1 cellular context compared by ENCODE assay signal in genomic region chr3:197520311-197521276, GRCh38.
TF ChIP-seq lines count a peak whose summit lies in the region.

No MANE protein-coding gene starts in this region.

TF ChIP-seq in HepG2, 621 proteins besides CTCF, POLR2A, EP300 and RAD21 (continued from another document and continues in another):
- no peak for TF ChIP-seq AHDC1 (CRISPR knock-in tag; IDR thresholded peaks at IDR 0.05; ENCODE audit: borderline replicate concordance)
- 0 out of 2 replicates have a peak, but pooled peaks have one; percentile 53 for TF ChIP-seq ZSCAN9 (CRISPR knock-in tag; IDR thresholded peaks at IDR 0.05; ENCODE audit: borderline replicate concordance)
- peak; percentile 76 for TF ChIP-seq ZNF574 (CRISPR knock-in tag; IDR thresholded peaks at IDR 0.05)
- TF ChIP-seq DBP (CRISPR knock-in tag; IDR thresholded peaks at IDR 0.05; ENCODE audit: not compliant biosample characterization), result no peak
- TF ChIP-seq MYC (CRISPR knock-in tag; IDR thresholded peaks at IDR 0.05; ENCODE audit: borderline replicate concordance), result peak; percentile 51; the same call in 1 of the 2 replicates
- no peak; the same call in 1 of the 2 replicates for TF ChIP-seq ZMAT3 (CRISPR knock-in tag; conservative IDR thresholded peaks at IDR 0.05)
- TF ChIP-seq SCMH1 (CRISPR knock-in tag; IDR thresholded peaks at IDR 0.05; ENCODE audit: borderline replicate concordance), result no peak
- no peak; the same call in 1 of the 2 replicates for TF ChIP-seq ZNF274 (CRISPR knock-in tag; IDR thresholded peaks at IDR 0.05)
- TF ChIP-seq XBP1 (CRISPR knock-in tag; IDR thresholded peaks at IDR 0.05), result no peak
- no peak for TF ChIP-seq AKAP8 (CRISPR knock-in tag; IDR thresholded peaks at IDR 0.05)
- TF ChIP-seq NFIB (CRISPR knock-in tag; IDR thresholded peaks at IDR 0.05; ENCODE audit: borderline replicate concordance), result no peak
- 0 out of 2 replicates have a peak, but pooled peaks have one; percentile 8 for TF ChIP-seq KDM4B (CRISPR knock-in tag; IDR thresholded peaks at IDR 0.05)
- TF ChIP-seq KMT2B (CRISPR knock-in tag; IDR thresholded peaks at IDR 0.05), result 0 out of 2 replicates have a peak, but pooled peaks have one; percentile 19
- no peak; the same call in 1 of the 2 replicates for TF ChIP-seq AFF4 (CRISPR knock-in tag; IDR thresholded peaks at IDR 0.05)
- TF ChIP-seq SAFB2 (CRISPR knock-in tag; IDR thresholded peaks at IDR 0.05; ENCODE audit: borderline replicate concordance, low read depth), result no peak
- TF ChIP-seq ATF7-NPFF (CRISPR knock-in tag; IDR thresholded peaks at IDR 0.05; ENCODE audit: low read depth), result no peak
- peak; percentile 3; the same call in 1 of the 2 replicates for TF ChIP-seq HNF4G (IDR thresholded peaks at IDR 0.05; ENCODE audit: borderline replicate concordance, low read depth, low read length)
- peak; percentile 55; the same call in 1 of the 2 replicates for TF ChIP-seq HNF4G (CRISPR knock-in tag; IDR thresholded peaks at IDR 0.05; ENCODE audit: borderline replicate concordance, low read depth)
- no peak; the same call in 1 of the 2 replicates for TF ChIP-seq ZNF556 (CRISPR knock-in tag; IDR thresholded peaks at IDR 0.05; ENCODE audit: borderline replicate concordance)
- TF ChIP-seq STAT5B (CRISPR knock-in tag; IDR thresholded peaks at IDR 0.05), result no peak
- TF ChIP-seq ZNF12 (CRISPR knock-in tag; IDR thresholded peaks at IDR 0.05), result peak; percentile 95
- TF ChIP-seq ZNF777 (CRISPR knock-in tag; IDR thresholded peaks at IDR 0.05), result 0 out of 2 replicates have a peak, but pooled peaks have one; percentile 14
- no peak for TF ChIP-seq FLYWCH1 (CRISPR knock-in tag; IDR thresholded peaks at IDR 0.05)
- TF ChIP-seq MBNL3 (CRISPR knock-in tag; conservative IDR thresholded peaks at IDR 0.05), result no peak
- TF ChIP-seq ATAD3A (CRISPR knock-in tag; IDR thresholded peaks at IDR 0.05), result no peak
- peak; percentile 70 for TF ChIP-seq ZNF704 (CRISPR knock-in tag; IDR thresholded peaks at IDR 0.05; ENCODE audit: borderline replicate concordance)
- TF ChIP-seq ZNF674 (CRISPR knock-in tag; IDR thresholded peaks at IDR 0.05; ENCODE audit: low read depth), result no peak
- TF ChIP-seq SMAD3 (CRISPR knock-in tag; IDR thresholded peaks at IDR 0.05), result no peak; the same call in 1 of the 2 replicates
- no peak for TF ChIP-seq ZNF775 (CRISPR knock-in tag; IDR thresholded peaks at IDR 0.05; ENCODE audit: borderline replicate concordance)
- TF ChIP-seq MED1 (CRISPR knock-in tag; IDR thresholded peaks at IDR 0.05), result peak; percentile 72
- TF ChIP-seq THAP11 (CRISPR knock-in tag; IDR thresholded peaks at IDR 0.05), result peak; percentile 28; the same call in 1 of the 2 replicates
- TF ChIP-seq CREM (IDR thresholded peaks at IDR 0.05), result no peak
- TF ChIP-seq CREM (CRISPR knock-in tag; IDR thresholded peaks at IDR 0.05), result no peak
- TF ChIP-seq ZNF761 (CRISPR knock-in tag; conservative IDR thresholded peaks at IDR 0.05), result peak; percentile 54; the same call in 1 of the 2 replicates
- TF ChIP-seq ZBTB39 (CRISPR knock-in tag; IDR thresholded peaks at IDR 0.05), result no peak
- TF ChIP-seq ZNF296 (CRISPR knock-in tag; conservative IDR thresholded peaks at IDR 0.05), result no peak
- no peak for TF ChIP-seq ZNF333 (CRISPR knock-in tag; IDR thresholded peaks at IDR 0.05; ENCODE audit: borderline replicate concordance)
- TF ChIP-seq RELA (CRISPR knock-in tag; IDR thresholded peaks at IDR 0.05), result no peak
- TF ChIP-seq MEF2D (CRISPR knock-in tag; IDR thresholded peaks at IDR 0.05), result 0 out of 2 replicates have a peak, but pooled peaks have one; percentile 41
- no peak for TF ChIP-seq ADNP (CRISPR knock-in tag; IDR thresholded peaks at IDR 0.05)
- no peak for TF ChIP-seq PRDM4 (CRISPR knock-in tag; IDR thresholded peaks at IDR 0.05; ENCODE audit: borderline replicate concordance)
- no peak for TF ChIP-seq FOXM1 (CRISPR knock-in tag; IDR thresholded peaks at IDR 0.05)
- peak; percentile 83; the same call in 1 of the 2 replicates for TF ChIP-seq SAP130 (CRISPR knock-in tag; IDR thresholded peaks at IDR 0.05; ENCODE audit: low read depth)
- TF ChIP-seq FOSL2 (CRISPR knock-in tag; IDR thresholded peaks at IDR 0.05), result peak; percentile 57
- TF ChIP-seq ZNF234 (CRISPR knock-in tag; conservative IDR thresholded peaks at IDR 0.05), result no peak
- TF ChIP-seq PLSCR1 (CRISPR knock-in tag; IDR thresholded peaks at IDR 0.05; ENCODE audit: borderline replicate concordance), result no peak
